1 cellular context compared by ENCODE assay signal in genomic region chr4:139301821-139302611, GRCh38.
A peak's percentile ranks its signal among the peaks of the same experiment; 100 is the strongest.
TF ChIP-seq lines count a peak whose summit lies in the region.

Gene NDUFC1, minus strand, starts transcription at chr4:139302477. Its CDS starts 6,679 bp downstream, at chr4:139295798.

TF ChIP-seq in K562, 482 proteins besides CTCF, POLR2A, EP300 and RAD21 (continued from another document and continues in another):
- TF ChIP-seq TFE3 (CRISPR knock-in tag; IDR thresholded peaks at IDR 0.05) (no peak), RFX1 (IDR thresholded peaks at IDR 0.05) (no peak), THRA (IDR thresholded peaks at IDR 0.05) (no peak), ZNF696 (CRISPR knock-in tag; conservative IDR thresholded peaks at IDR 0.05) (no peak), CHD1 (IDR thresholded peaks at IDR 0.05; ENCODE audit: low read length) (no peak), ZNF232 (CRISPR knock-in tag; IDR thresholded peaks at IDR 0.05) (no peak; the same call in 1 of the 2 replicates), CHCHD3 (CRISPR knock-in tag; IDR thresholded peaks at IDR 0.05) (no peak), ILK (tag; IDR thresholded peaks at IDR 0.05; ENCODE audit: borderline replicate concordance, low read depth) (no peak), SMARCA5 (IDR thresholded peaks at IDR 0.05) (no peak), ADNP (tag; IDR thresholded peaks at IDR 0.05) (no peak), ZFP36 (IDR thresholded peaks at IDR 0.05; ENCODE audit: low read depth, low read length, partially characterized antibody) (no peak), SMARCE1 (IDR thresholded peaks at IDR 0.05) (no peak), KDM1A (IDR thresholded peaks at IDR 0.05) (no peak), ZNF280A (IDR thresholded peaks at IDR 0.05; ENCODE audit: low read depth, partially characterized antibody) (no peak), ZNF143 (CRISPR knock-in tag; IDR thresholded peaks at IDR 0.05) (no peak), PATZ1 (CRISPR knock-in tag; IDR thresholded peaks at IDR 0.05; ENCODE audit: borderline replicate concordance) (no peak), ZC3H11A (IDR thresholded peaks at IDR 0.05; ENCODE audit: low read depth, low read length) (no peak), ZNF79 (CRISPR knock-in tag; IDR thresholded peaks at IDR 0.05; ENCODE audit: low read depth) (no peak), UBTF (IDR thresholded peaks at IDR 0.05; ENCODE audit: borderline replicate concordance in 1 of 2, low read depth in 2 of 2, low read length in 2 of 2) (peak in 1 of 2 experiments; percentile 24; a peak in 1 of 4 replicates), ZNF764 (CRISPR knock-in tag; IDR thresholded peaks at IDR 0.05; ENCODE audit: low read depth) (no peak), ZNF778 (CRISPR knock-in tag; IDR thresholded peaks at IDR 0.05) (no peak), KLF13 (tag; IDR thresholded peaks at IDR 0.05; ENCODE audit: borderline replicate concordance, low read depth) (no peak), MCM7 (IDR thresholded peaks at IDR 0.05) (no peak), POLR2AphosphoS2 (IDR thresholded peaks at IDR 0.05; ENCODE audit: low read length) (no peak), ZBTB12 (CRISPR knock-in tag; IDR thresholded peaks at IDR 0.05) (no peak), SRSF1 (IDR thresholded peaks at IDR 0.05; ENCODE audit: low read depth, low read length) (no peak), SMC3 (conservative IDR thresholded peaks at IDR 0.05; ENCODE audit: insufficient read depth, low read depth, low read length) (no peak), CREB5 (CRISPR knock-in tag; IDR thresholded peaks at IDR 0.05) (no peak), ZNF277 (CRISPR knock-in tag; IDR thresholded peaks at IDR 0.05; ENCODE audit: borderline replicate concordance) (no peak), PPARD (CRISPR knock-in tag; IDR thresholded peaks at IDR 0.05) (no peak), KLF16 (IDR thresholded peaks at IDR 0.05) (no peak), ZNF384 (IDR thresholded peaks at IDR 0.05; ENCODE audit: low read depth, low read length) (no peak), PHF8 (IDR thresholded peaks at IDR 0.05; ENCODE audit: borderline replicate concordance, low read length) (peak; percentile 18; the same call in 1 of the 2 replicates), CCNT2 (IDR thresholded peaks at IDR 0.05; ENCODE audit: borderline replicate concordance, extremely low read depth, insufficient read length, low read depth, low read length) (peak; percentile 42), E2F5 (CRISPR knock-in tag; IDR thresholded peaks at IDR 0.05) (no peak), FUS (optimal IDR thresholded peaks at IDR 0.05; ENCODE audit: low read depth, low read length) (no peak), RCOR1 (IDR thresholded peaks at IDR 0.05; ENCODE audit: borderline replicate concordance in 1 of 2, low read depth in 2 of 2, low read length in 2 of 2) (0 out of 4 replicates have a peak, but pooled peaks of 1 of the 2 experiments have one; percentile 4), ZNF609 (CRISPR knock-in tag; IDR thresholded peaks at IDR 0.05; ENCODE audit: borderline replicate concordance) (0 out of 2 replicates have a peak, but pooled peaks have one; percentile 43), PKNOX1 (IDR thresholded peaks at IDR 0.05) (peak; percentile 79), POLR2G (IDR thresholded peaks at IDR 0.05; ENCODE audit: low read depth, low read length) (no peak)
